In genomic region chr9:124021385-124021769, GRCh38 we compare ENCODE assay signal across 2 cellular contexts.
A peak's percentile ranks its signal among the peaks of the same experiment; 100 is the strongest.
TF ChIP-seq lines count a peak whose summit lies in the region.

No MANE protein-coding gene starts in this region.

TF ChIP-seq in K562, 482 proteins besides CTCF, POLR2A, EP300 and RAD21:
- TF ChIP-seq PREB (CRISPR knock-in tag; IDR thresholded peaks at IDR 0.05) (no peak), NRF1 (conservative IDR thresholded peaks at IDR 0.05 in 1 of 2, IDR thresholded peaks at IDR 0.05 in 1 of 2) (peak; percentile 11 to 47)
TF ChIP-seq in K562: peak in this region for 1.

TF ChIP-seq in SK-N-SH, 30 proteins besides CTCF, POLR2A, EP300 and RAD21:
- TF ChIP-seq ZBTB33 (IDR thresholded peaks at IDR 0.05; ENCODE audit: borderline replicate concordance, low read depth) (no peak), MXI1 (IDR thresholded peaks at IDR 0.05; ENCODE audit: low read depth, low read length) (no peak), IRF3 (IDR thresholded peaks at IDR 0.05; ENCODE audit: low read depth, low read length) (no peak), USF1 (IDR thresholded peaks at IDR 0.05; ENCODE audit: borderline replicate concordance, low read depth) (no peak), FOSL2 (IDR thresholded peaks at IDR 0.05; ENCODE audit: borderline replicate concordance, low read depth) (no peak), EZH2phosphoT487 (IDR thresholded peaks at IDR 0.05; ENCODE audit: borderline replicate concordance, low read depth) (no peak), YY1 (IDR thresholded peaks at IDR 0.05; ENCODE audit: low read depth) (no peak), TCF12 (IDR thresholded peaks at IDR 0.05) (no peak), GATA2 (CRISPR knock-in tag; IDR thresholded peaks at IDR 0.05) (no peak), FOXJ3 (CRISPR knock-in tag; IDR thresholded peaks at IDR 0.05) (no peak), TEAD4 (IDR thresholded peaks at IDR 0.05; ENCODE audit: borderline replicate concordance, insufficient read depth) (no peak), GABPA (IDR thresholded peaks at IDR 0.05; ENCODE audit: low read depth) (no peak)
